10 cellular contexts compared by ENCODE assay signal in genomic region chr10:90652519-90652918, GRCh38.
DNase-seq lines count a peak whose midpoint lies in the region; TF ChIP-seq lines count a peak whose summit lies in the region.
"Had no signal": no experiment of that assay in that cellular context is flagged by ENCODE, and none has a peak within 500 bp of the region (broad histone marks: within the 10 kb centered on the region; RNA-seq: fewer than 3 reads in every experiment).

No MANE protein-coding gene starts in this region.

- TF ChIP-seq POLR2A in NB4 (IDR thresholded peaks at IDR 0.05; ENCODE audit: extremely low read depth, insufficient read length): no peak

- TF ChIP-seq CTCF in GM12872 (IDR thresholded peaks at IDR 0.05; ENCODE audit: insufficient read depth, low read depth, low read length): peak; percentile 36; the same call in 2 of the 3 replicates
- TF ChIP-seq CTCF in NB4 (IDR thresholded peaks at IDR 0.05; ENCODE audit: low read depth, low read length): peak; percentile 24
- TF ChIP-seq CTCF in cardiac fibroblast (IDR thresholded peaks at IDR 0.05; ENCODE audit: low read depth, low read length): peak; percentile 66

- H3K4me3 ChIP-seq in NB4 (ENCODE audit: low read depth, low read length): no peak overlapping the region
- H3K4me3 ChIP-seq in cardiac fibroblast (replicated peaks in 1 of 2; ENCODE audit: low read depth in 2 of 2, low read length in 2 of 2): no peak overlapping the region
- H3K4me3 ChIP-seq: stomach had no signal

- peak; percentile 9 for DNase-seq in NB4 (ENCODE audit: low read depth)
- DNase-seq in cardiac fibroblast (ENCODE audit: low read depth in 2 of 2): peak; percentile 59
- peak; percentile 7 for DNase-seq in pons (ENCODE audit: low spot score)
- DNase-seq in C1 segment of cervical spinal cord (lab: John Stamatoyannopoulos, UW): no peak
- no peak for DNase-seq in NCI-H2107 treated with DMSO at 0.1 percent for 48 hours (lab: John Stamatoyannopoulos, UW; ENCODE audit: unreplicated experiment)
- no peak for DNase-seq in NCI-H1417 treated with DMSO at 0.1 percent for 48 hours (lab: John Stamatoyannopoulos, UW)
- DNase-seq: activated CD8-positive, alpha-beta memory T cell treated with anti-CD3 and anti-CD28 coated beads, Interleukin-2, amount 50 U/mL, for 4 hours; KG1; stomach had no signal

Comparison
In these comparisons a context has a peak if more than half of its experiments do, and no peak if none do; other contexts are left out.
1. DNase-seq: peak in NB4 (single experiment), cardiac fibroblast (2 of 2) and pons (single experiment); none in C1 segment of cervical spinal cord (0 of 14), NCI-H2107 treated with DMSO at 0.1 percent for 48 hours (single experiment) and NCI-H1417 treated with DMSO at 0.1 percent for 48 hours (single experiment).
2. Peak in every context shown above with its lines, with median percentiles within 50 percentile points of each other: CTCF ChIP-seq.